Comparison of ENCODE assay signal across 8 cellular contexts in genomic region chr11:67420147-67420645, GRCh38. TPM values are rescaled to one million over a fixed set of nuclear protein-coding genes. Genes with fewer than 3 reads are reported as not detected.
DNase-seq lines count a peak whose midpoint lies in the region; ATAC-seq, FAIRE-seq and TF ChIP-seq lines count a peak whose summit lies in the region.

No MANE protein-coding gene starts in this region.

- no peak for TF ChIP-seq POLR2A in uterus (IDR thresholded peaks at IDR 0.05)
- TF ChIP-seq POLR2A in GM12891 (IDR thresholded peaks at IDR 0.05; ENCODE audit: low read depth, low read length) = no peak

- TF ChIP-seq CTCF in left ventricle myocardium inferior (IDR thresholded peaks at IDR 0.05; ENCODE audit: borderline replicate concordance) (no peak), brain microvascular endothelial cell (IDR thresholded peaks at IDR 0.05; ENCODE audit: low read depth, low read length, missing control alignments) (no peak), mucosa of descending colon (IDR thresholded peaks at IDR 0.05) (no peak), uterus (IDR thresholded peaks at IDR 0.05) (no peak)

- H3K4me3 ChIP-seq in left ventricle myocardium inferior = peak overlapping the region; percentile 69
- peak overlapping the region; percentile 47 for H3K4me3 ChIP-seq in brain microvascular endothelial cell (ENCODE audit: low read depth, low read length)
- H3K4me3 ChIP-seq in mucosa of descending colon = peak overlapping the region; percentile 34
- H3K4me3 ChIP-seq in uterus = peak overlapping the region; percentile 26 to 65

- H3K4me1 ChIP-seq in left ventricle myocardium inferior = peaks cover 57% of the 10 kb centered on the region
- peaks cover 28% of the 10 kb centered on the region for H3K4me1 ChIP-seq in mucosa of descending colon (ENCODE audit: low read depth)
- H3K4me1 ChIP-seq in uterus = peaks cover 0 to 14% of the 10 kb centered on the region in 2 donors

- H3K9me3 ChIP-seq in left ventricle myocardium inferior (replicated peaks) = no peaks in the 10 kb centered on the region
- H3K9me3 ChIP-seq in mucosa of descending colon = no peaks in the 10 kb centered on the region
- no peaks in the 10 kb centered on the region for H3K9me3 ChIP-seq in uterus

- ATAC-seq in Right ventricle myocardium inferior = no peak
- ATAC-seq in mucosa of descending colon = no peak

- H3K27me3 ChIP-seq in left ventricle myocardium inferior (ENCODE audit: low read depth) (peaks cover 6% of the 10 kb centered on the region), brain microvascular endothelial cell (replicated peaks) (peaks cover under 1% of the 10 kb centered on the region), uterus (no peaks in the 10 kb centered on the region)

- H3K36me3 ChIP-seq in left ventricle myocardium inferior (no peaks in the 10 kb centered on the region), brain microvascular endothelial cell (replicated peaks) (no peaks in the 10 kb centered on the region), mucosa of descending colon (ENCODE audit: low read depth) (peaks cover 3% of the 10 kb centered on the region), uterus (no peaks in the 10 kb centered on the region)

- no peak for FAIRE-seq in GM12891 (lab: Jason Lieb, UNC)

- H3K27ac ChIP-seq in left ventricle myocardium inferior (replicated peaks) (peak overlapping the region; percentile 92), brain microvascular endothelial cell (peak overlapping the region; percentile 49), uterus (peak overlapping the region; percentile 72 to 91)

- DNase-seq in left ventricle myocardium inferior = no peak
- no peak for DNase-seq in Right ventricle myocardium inferior (ENCODE audit: missing footprints)
- no peak for DNase-seq in brain microvascular endothelial cell
- DNase-seq in mucosa of descending colon = no peak
- DNase-seq in uterus = no peak
- no peak for DNase-seq in D341Med (ENCODE audit: low spot score)
- DNase-seq in LoVo (ENCODE audit: low spot score) = no peak
- no peak for DNase-seq in GM12891 (ENCODE audit: insufficient read length, low spot score)

- in situ Hi-C loops in brain microvascular endothelial cell (cut with HindIII; ENCODE audit: low pct_ligation_motif_present, low sequenced_read_pairs) = no loop called here

- intact Hi-C loops in left ventricle myocardium inferior (cut with micrococcal nuclease) = no loop called here
- intact Hi-C loops in Right ventricle myocardium inferior (cut with DNase I) = no loop called here
- intact Hi-C loops in mucosa of descending colon (cut with DNase I, micrococcal nuclease) = no loop called here
- intact Hi-C loops in uterus (cut with DNase I; ENCODE audit: low total_unique reads) = no loop called here

TF ChIP-seq in GM12891, 5 proteins besides CTCF, POLR2A, EP300 and RAD21:
- no peak for TF ChIP-seq POLR2AphosphoS5 (IDR thresholded peaks at IDR 0.05; ENCODE audit: low read depth, low read length)
- no peak for TF ChIP-seq SPI1 (IDR thresholded peaks at IDR 0.05; ENCODE audit: low read depth, low read length)
- TF ChIP-seq PAX5 (IDR thresholded peaks at IDR 0.05; ENCODE audit: insufficient read depth, low read length, severe bottlenecking) = no peak
- TF ChIP-seq TAF1 (IDR thresholded peaks at IDR 0.05; ENCODE audit: low read depth, low read length) = no peak
- TF ChIP-seq POU2F2 (IDR thresholded peaks at IDR 0.05; ENCODE audit: low read depth, low read length) = no peak

RNA-seq across cellular contexts. Expression of gene CARNS1, which starts 4.7 kb away (rescaled TPM):
- total RNA-seq in left ventricle myocardium inferior (14.5 TPM), Right ventricle myocardium inferior (14.1 TPM), mucosa of descending colon (under 1 TPM; 0.26 to 0.89 (median 0.70) TPM), uterus (1 to 10 TPM in 1 of 4 donors, under 1 TPM in 1, not detected in 2; 0.76 to 3.3 TPM)
- 0.23 TPM for polyA plus RNA-seq in GM12891 (2012; ENCODE audit: low read depth, missing spikeins)

RNA-seq across cellular contexts. Expression of gene RPS6KB2, which starts 8.1 kb away (rescaled TPM):
- total RNA-seq in left ventricle myocardium inferior = 21.3 TPM
- total RNA-seq in Right ventricle myocardium inferior = 27.8 TPM
- total RNA-seq in mucosa of descending colon = 10 to 100 TPM; 43.1 to 51.6 (median 45.4) TPM
- total RNA-seq in uterus = 10 to 100 TPM; 25.6 to 45.0 (median 30.7) TPM
- polyA plus RNA-seq in GM12891 (2012; ENCODE audit: low read depth, missing spikeins) = 38.0 TPM

RNA-seq across cellular contexts. Expression of gene TBC1D10C, which starts 16.3 kb away (rescaled TPM):
- total RNA-seq in left ventricle myocardium inferior (1.0 TPM), Right ventricle myocardium inferior (1.3 TPM), mucosa of descending colon (1 to 10 TPM; 5.0 to 8.4 (median 5.3) TPM), uterus (1 to 10 TPM in 2 of 4 donors, not detected in 2; 1.3 to 2.5 TPM)
- polyA plus RNA-seq in GM12891 (2012; ENCODE audit: low read depth, missing spikeins) = 37.0 TPM

RNA-seq across cellular contexts. Expression of gene PTPRCAP, which starts 17.3 kb away (rescaled TPM):
- total RNA-seq in left ventricle myocardium inferior (0.60 TPM), Right ventricle myocardium inferior (1.7 TPM), mucosa of descending colon (10 to 100 TPM in 2 of 3 donors, 1 to 10 TPM in 1; 7.2 to 13.6 (median 10.0) TPM), uterus (1 to 10 TPM in 3 of 4 donors, under 1 TPM in 1; 0.29 to 5.0 (median 1.9) TPM)
- polyA plus RNA-seq in GM12891 (2012; ENCODE audit: low read depth, missing spikeins) = 179 TPM

RNA-seq across cellular contexts. Expression of gene PPP1CA, which starts 18.5 kb away (rescaled TPM):
- total RNA-seq in left ventricle myocardium inferior (86.0 TPM), Right ventricle myocardium inferior (112 TPM), mucosa of descending colon (100 to 1,000 TPM; 130 to 239 (median 209) TPM), uterus (100 to 1,000 TPM in 1 of 4 donors, 10 to 100 TPM in 3; 15.9 to 180 (median 77.1) TPM)
- polyA plus RNA-seq in GM12891 (2012; ENCODE audit: low read depth, missing spikeins) = 202 TPM
